In the genomic region with DNA sequence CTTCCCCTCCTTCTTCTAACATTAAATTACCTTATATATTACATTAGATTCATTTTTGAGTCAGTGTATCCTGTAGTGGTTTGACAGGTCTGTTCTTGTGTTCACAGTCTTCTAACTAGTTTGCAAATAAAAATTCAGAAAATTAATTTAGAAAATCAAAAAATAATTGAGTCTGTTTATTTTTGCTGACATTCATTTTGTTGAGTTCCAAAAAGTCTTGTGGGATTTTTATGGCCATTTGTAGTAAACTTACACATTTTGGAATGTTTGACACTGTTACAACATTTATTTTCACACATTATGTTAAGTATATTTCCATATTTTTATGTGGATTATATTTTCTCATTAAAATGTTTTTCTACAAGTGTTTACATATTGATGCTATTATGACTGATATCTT, we compare ENCODE assay signal across 21 cellular contexts.
"Had no signal": no experiment of that assay in that cellular context is flagged by ENCODE, and none has a peak within 500 bp of the region (broad histone marks: within the 10 kb centered on the region; RNA-seq: fewer than 3 reads in every experiment).

No MANE protein-coding gene starts in this region.

- H3K27me3 Mint-ChIP-seq: IgD-negative memory B cell had no signal

- H3K27ac Mint-ChIP-seq: IgD-negative memory B cell had no signal

- H3K4me2 ChIP-seq: SK-N-SH had no signal

- H3K9me3 Mint-ChIP-seq: IgD-negative memory B cell had no signal

- FAIRE-seq: HepG2 had no signal

- H3K9ac ChIP-seq: SK-N-SH had no signal

- DNase-seq: KBM-7, MG63, NCI-H1092, NCI-H1105 treated with DMSO at 0.1 percent for 48 hours, NCI-H1417 treated with DMSO at 0.1 percent for 48 hours, NCI-H146, NCI-H1694 treated with DMSO at 0.1 percent for 48 hours, NCI-H1930, NCI-H2081, NCI-H2107, NCI-H2227 treated with DMSO at 0.1 percent for 48 hours, NCI-H524, NCI-H526 treated with DMSO at 0.1 percent for 48 hours, NCI-H774, Right ventricle myocardium superior, RPMI8226, SIG-M5, SK-N-SH had no signal

- ATAC-seq: HepG2 had no signal

- H3K36me3 ChIP-seq: MG63, SJSA1 had no signal

- H3K36me3 Mint-ChIP-seq: IgD-negative memory B cell had no signal

- H3K4me3 ChIP-seq: MG63, SJSA1 had no signal

- H3K9me3 ChIP-seq: MG63, SJSA1, SK-N-SH had no signal

- H3K27ac ChIP-seq: SJSA1 had no signal

- H3K27me3 ChIP-seq: MG63, SJSA1 had no signal

- H3K4me1 ChIP-seq: SJSA1 had no signal
